ENCODE assay signal across 1 cellular context in genomic region chr15:43508421-43508820, GRCh38.
TF ChIP-seq lines count a peak whose summit lies in the region.

No MANE protein-coding gene starts in this region.

TF ChIP-seq in HepG2, 621 proteins besides CTCF, POLR2A, EP300 and RAD21:
- TF ChIP-seq TFDP2 (CRISPR knock-in tag; IDR thresholded peaks at IDR 0.05): no peak
- peak; percentile 51 to 63; a peak in 3 of 4 replicates for TF ChIP-seq MAFK (conservative IDR thresholded peaks at IDR 0.05 in 1 of 2, IDR thresholded peaks at IDR 0.05 in 1 of 2; ENCODE audit: low read length in 2 of 2)
- no peak for TF ChIP-seq FOXK2 (IDR thresholded peaks at IDR 0.05)
- TF ChIP-seq TMF1 (CRISPR knock-in tag; IDR thresholded peaks at IDR 0.05; ENCODE audit: low read depth): no peak
